ENCODE assay signal across 10 cellular contexts in genomic region chr11:130160460-130161090, GRCh38. TPM values are rescaled to one million over a fixed set of nuclear protein-coding genes. Genes with fewer than 3 reads are reported as not detected.
DNase-seq lines count a peak whose midpoint lies in the region; ATAC-seq and TF ChIP-seq lines count a peak whose summit lies in the region.
"Had no signal": no experiment of that assay in that cellular context is flagged by ENCODE, and none has a peak within 500 bp of the region (broad histone marks: within the 10 kb centered on the region; RNA-seq: fewer than 3 reads in every experiment).

No MANE protein-coding gene starts in this region.

- no peak for TF ChIP-seq CTCF in suprapubic skin (IDR thresholded peaks at IDR 0.05)

- peaks cover 18% of the 10 kb centered on the region for H3K4me1 Mint-ChIP-seq in activated CD4-positive, alpha-beta memory T cell treated with anti-CD3 and anti-CD28 coated beads, Interleukin-2, amount 10 ng/mL, durations not matched to agents 7 days and 5 days
- peaks cover 11% of the 10 kb centered on the region for H3K4me1 Mint-ChIP-seq in activated CD4-positive, alpha-beta memory T cell treated with anti-CD3 and anti-CD28 coated beads for 36 hours (ENCODE audit: low read depth)
- H3K4me1 Mint-ChIP-seq in T-cell: peaks cover 12 to 23% (median 12%) of the 10 kb centered on the region in 3 donors

- H3K4me3 ChIP-seq in iPS-20b (ENCODE audit: low read length) (peak overlapping the region; percentile 56), suprapubic skin (peak overlapping the region; percentile 64)

- H3K36me3 Mint-ChIP-seq in activated CD4-positive, alpha-beta memory T cell treated with anti-CD3 and anti-CD28 coated beads, Interleukin-2, amount 10 ng/mL, durations not matched to agents 7 days and 5 days (ENCODE audit: low read depth): peaks cover 2% of the 10 kb centered on the region
- no peaks in the 10 kb centered on the region for H3K36me3 Mint-ChIP-seq in activated CD4-positive, alpha-beta memory T cell treated with anti-CD3 and anti-CD28 coated beads for 36 hours
- H3K36me3 Mint-ChIP-seq in T-cell: no peaks in the 10 kb centered on the region

- no peak for DNase-seq in activated CD4-positive, alpha-beta memory T cell treated with anti-CD3 and anti-CD28 coated beads, Interleukin-2, amount 10 ng/mL, durations not matched to agents 7 days and 5 days
- no peak for DNase-seq in activated CD4-positive, alpha-beta memory T cell treated with anti-CD3 and anti-CD28 coated beads for 36 hours
- DNase-seq in T-cell: no peak
- no peak for DNase-seq in suprapubic skin (ENCODE audit: low spot score in 2 of 2)
- DNase-seq in NCI-H1694 (lab: John Stamatoyannopoulos, UW): no peak
- DNase-seq: activated CD8-positive, alpha-beta memory T cell treated with anti-CD3 and anti-CD28 coated beads, Interleukin-2, amount 50 U/mL, for 4 hours; head of caudate nucleus had no signal

- no peak overlapping the region for H3K27ac ChIP-seq in iPS-20b (ENCODE audit: low read length)
- peak overlapping the region; percentile 88 for H3K27ac ChIP-seq in suprapubic skin

- intact Hi-C loops in activated CD4-positive, alpha-beta memory T cell treated with anti-CD3 and anti-CD28 coated beads for 36 hours (cut with micrococcal nuclease): no loop called here

- 30% methylated on average over 17 of the region's 18 CpGs for WGBS in suprapubic skin

- peak overlapping the region; percentile 24 for H3K4me3 Mint-ChIP-seq in activated CD4-positive, alpha-beta memory T cell treated with anti-CD3 and anti-CD28 coated beads, Interleukin-2, amount 10 ng/mL, durations not matched to agents 7 days and 5 days
- H3K4me3 Mint-ChIP-seq in activated CD4-positive, alpha-beta memory T cell treated with anti-CD3 and anti-CD28 coated beads for 36 hours: no peak overlapping the region
- H3K4me3 Mint-ChIP-seq in T-cell: peak overlapping the region; percentile 55 to 62 (median 61)

- H3K4me1 ChIP-seq in iPS-20b (ENCODE audit: insufficient read depth, low read length) (peaks cover 8% of the 10 kb centered on the region), suprapubic skin (peaks cover 60% of the 10 kb centered on the region)

- ATAC-seq in T-cell (replicated peaks in 1 of 4) (no peak), GM19452 (IDR thresholded peaks at IDR 0.05; ENCODE audit: unreplicated experiment) (no peak), HG03108 (IDR thresholded peaks at IDR 0.05; ENCODE audit: unreplicated experiment) (no peak)

- CTCF ChIA-PET in activated CD4-positive, alpha-beta memory T cell treated with anti-CD3 and anti-CD28 coated beads, Interleukin-2, amount 10 ng/mL, durations not matched to agents 7 days and 5 days (lab: Charles Lee): no interaction called here
- CTCF ChIA-PET in activated CD4-positive, alpha-beta memory T cell treated with anti-CD3 and anti-CD28 coated beads for 36 hours (lab: Charles Lee): no interaction called here
- CTCF ChIA-PET in T-cell (lab: Charles Lee): no interaction called here

- peak overlapping the region; percentile 17; the same call in 1 of the 2 replicates for H3K9ac ChIP-seq in iPS-20b (ENCODE audit: low read depth, low read length)

- H3K36me3 ChIP-seq in iPS-20b (ENCODE audit: insufficient read depth, low read depth, low read length) (no peaks in the 10 kb centered on the region), suprapubic skin (no peaks in the 10 kb centered on the region)

- TF ChIP-seq EP300 in suprapubic skin (IDR thresholded peaks at IDR 0.05): no peak

- H3K9me3 Mint-ChIP-seq in activated CD4-positive, alpha-beta memory T cell treated with anti-CD3 and anti-CD28 coated beads, Interleukin-2, amount 10 ng/mL, durations not matched to agents 7 days and 5 days: no peaks in the 10 kb centered on the region
- no peaks in the 10 kb centered on the region for H3K9me3 Mint-ChIP-seq in activated CD4-positive, alpha-beta memory T cell treated with anti-CD3 and anti-CD28 coated beads for 36 hours
- no peaks in the 10 kb centered on the region for H3K9me3 Mint-ChIP-seq in T-cell

- peaks cover 59% of the 10 kb centered on the region for H3K27me3 ChIP-seq in iPS-20b (ENCODE audit: insufficient read depth, low read length)
- peaks cover 19% of the 10 kb centered on the region for H3K27me3 ChIP-seq in suprapubic skin

- H3K9me3 ChIP-seq in iPS-20b (ENCODE audit: insufficient read depth, low read depth, low read length) (no peaks in the 10 kb centered on the region), suprapubic skin (no peaks in the 10 kb centered on the region)

- TF ChIP-seq POLR2A in suprapubic skin (IDR thresholded peaks at IDR 0.05): no peak

- POLR2A ChIA-PET in activated CD4-positive, alpha-beta memory T cell treated with anti-CD3 and anti-CD28 coated beads, Interleukin-2, amount 10 ng/mL, durations not matched to agents 7 days and 5 days (lab: Charles Lee): interaction anchor here (1.1 kb wide), 1 partner anchor 158 kb away, joined by 3 read pairs; the partner anchor contains the start of gene PRDM10
- POLR2A ChIA-PET in activated CD4-positive, alpha-beta memory T cell treated with anti-CD3 and anti-CD28 coated beads for 36 hours (lab: Charles Lee): no interaction called here
- POLR2A ChIA-PET in T-cell (lab: Charles Lee): no interaction called here

- peaks cover 73% of the 10 kb centered on the region for H3K27me3 Mint-ChIP-seq in activated CD4-positive, alpha-beta memory T cell treated with anti-CD3 and anti-CD28 coated beads, Interleukin-2, amount 10 ng/mL, durations not matched to agents 7 days and 5 days
- peaks cover 51% of the 10 kb centered on the region for H3K27me3 Mint-ChIP-seq in activated CD4-positive, alpha-beta memory T cell treated with anti-CD3 and anti-CD28 coated beads for 36 hours
- H3K27me3 Mint-ChIP-seq in T-cell: peaks cover 52 to 61% of the 10 kb centered on the region in 2 donors

- no peak overlapping the region for H3K27ac Mint-ChIP-seq in activated CD4-positive, alpha-beta memory T cell treated with anti-CD3 and anti-CD28 coated beads, Interleukin-2, amount 10 ng/mL, durations not matched to agents 7 days and 5 days
- no peak overlapping the region for H3K27ac Mint-ChIP-seq in activated CD4-positive, alpha-beta memory T cell treated with anti-CD3 and anti-CD28 coated beads for 36 hours
- no peak overlapping the region for H3K27ac Mint-ChIP-seq in T-cell

RNA-seq across cellular contexts. Expression of gene ST14, which starts 1.0 kb away (rescaled TPM):
- not detected for total RNA-seq in activated CD4-positive, alpha-beta memory T cell treated with anti-CD3 and anti-CD28 coated beads, Interleukin-2, amount 10 ng/mL, durations not matched to agents 7 days and 5 days
- not detected for total RNA-seq in activated CD4-positive, alpha-beta memory T cell treated with anti-CD3 and anti-CD28 coated beads for 36 hours
- 1 to 10 TPM in 2 of 5 donors, under 1 TPM in 3; 0.49 to 1.5 (median 0.82) TPM for total RNA-seq in T-cell
- total RNA-seq in suprapubic skin: 100 to 1,000 TPM in 1 of 4 donors, 10 to 100 TPM in 3; 71.9 to 109 (median 84.6) TPM

Comparison
In these comparisons a context has a peak if more than half of its experiments do, and no peak if none do; other contexts are left out.
1. RNA of gene ST14, which starts 1.0 kb away (total RNA-seq): 71.9 to 109 TPM in suprapubic skin; 0.49 to 1.5 TPM in T-cell, not detected in activated CD4-positive, alpha-beta memory T cell treated with anti-CD3 and anti-CD28 coated beads for 36 hours and not detected in activated CD4-positive, alpha-beta memory T cell treated with anti-CD3 and anti-CD28 coated beads, Interleukin-2, amount 10 ng/mL, durations not matched to agents 7 days and 5 days; every median in the first group is over 10 times any median in the second.